Comparison of ENCODE assay signal across 1 cellular context in the genomic region with DNA sequence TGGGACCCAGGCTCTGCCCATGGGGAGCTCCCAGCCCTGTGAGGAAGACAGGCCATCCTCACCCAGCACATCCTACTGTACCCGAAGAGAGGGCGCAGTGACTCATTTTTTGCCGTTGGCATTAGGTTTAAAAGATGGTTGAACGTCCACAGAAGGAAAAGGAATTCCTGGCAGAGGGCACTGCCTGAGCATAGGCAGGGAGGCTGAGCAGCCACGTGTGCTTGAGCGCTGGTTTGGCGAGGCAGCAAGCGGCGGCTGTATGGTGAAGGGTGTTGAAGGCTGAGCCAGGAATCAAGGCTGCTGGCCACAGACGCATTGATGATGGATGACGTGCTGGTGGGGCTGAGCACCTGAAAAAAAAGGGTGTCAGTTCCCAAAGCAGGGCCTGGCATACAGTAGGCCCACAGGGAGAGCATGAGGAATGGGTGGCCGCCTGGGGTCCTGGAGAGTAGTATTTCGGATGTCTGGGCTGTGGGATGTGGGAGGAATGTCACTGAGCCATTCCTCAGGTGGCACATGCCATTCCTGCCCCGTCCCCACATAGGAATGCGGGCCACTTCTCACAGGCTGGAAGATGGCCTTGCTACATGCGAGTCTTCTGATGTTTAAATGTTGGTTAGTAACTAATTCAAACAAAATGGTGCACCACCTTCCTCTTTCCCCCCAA.
TF ChIP-seq lines count a peak whose summit lies in the region.

No MANE protein-coding gene starts in this region.

TF ChIP-seq in WTC11, 78 proteins besides CTCF, POLR2A, EP300 and RAD21 (continued from another document):
- TF ChIP-seq, protein P1, sequence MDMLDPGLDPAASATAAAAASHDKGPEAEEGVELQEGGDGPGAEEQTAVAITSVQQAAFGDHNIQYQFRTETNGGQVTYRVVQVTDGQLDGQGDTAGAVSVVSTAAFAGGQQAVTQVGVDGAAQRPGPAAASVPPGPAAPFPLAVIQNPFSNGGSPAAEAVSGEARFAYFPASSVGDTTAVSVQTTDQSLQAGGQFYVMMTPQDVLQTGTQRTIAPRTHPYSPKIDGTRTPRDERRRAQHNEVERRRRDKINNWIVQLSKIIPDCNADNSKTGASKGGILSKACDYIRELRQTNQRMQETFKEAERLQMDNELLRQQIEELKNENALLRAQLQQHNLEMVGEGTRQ (CRISPR knock-in tag; IDR thresholded peaks at IDR 0.05): no peak
- TF ChIP-seq CBFB (CRISPR knock-in tag; IDR thresholded peaks at IDR 0.05; ENCODE audit: low read depth) (no peak), ZNF317 (CRISPR knock-in tag; IDR thresholded peaks at IDR 0.05; ENCODE audit: borderline replicate concordance, low read depth) (no peak), RELA (CRISPR knock-in tag; IDR thresholded peaks at IDR 0.05; ENCODE audit: borderline replicate concordance) (no peak), PRDM15 (CRISPR knock-in tag; IDR thresholded peaks at IDR 0.05) (no peak), GTF2I (CRISPR knock-in tag; conservative IDR thresholded peaks at IDR 0.05) (no peak)
